1 cellular context compared by ENCODE assay signal in the genomic region with DNA sequence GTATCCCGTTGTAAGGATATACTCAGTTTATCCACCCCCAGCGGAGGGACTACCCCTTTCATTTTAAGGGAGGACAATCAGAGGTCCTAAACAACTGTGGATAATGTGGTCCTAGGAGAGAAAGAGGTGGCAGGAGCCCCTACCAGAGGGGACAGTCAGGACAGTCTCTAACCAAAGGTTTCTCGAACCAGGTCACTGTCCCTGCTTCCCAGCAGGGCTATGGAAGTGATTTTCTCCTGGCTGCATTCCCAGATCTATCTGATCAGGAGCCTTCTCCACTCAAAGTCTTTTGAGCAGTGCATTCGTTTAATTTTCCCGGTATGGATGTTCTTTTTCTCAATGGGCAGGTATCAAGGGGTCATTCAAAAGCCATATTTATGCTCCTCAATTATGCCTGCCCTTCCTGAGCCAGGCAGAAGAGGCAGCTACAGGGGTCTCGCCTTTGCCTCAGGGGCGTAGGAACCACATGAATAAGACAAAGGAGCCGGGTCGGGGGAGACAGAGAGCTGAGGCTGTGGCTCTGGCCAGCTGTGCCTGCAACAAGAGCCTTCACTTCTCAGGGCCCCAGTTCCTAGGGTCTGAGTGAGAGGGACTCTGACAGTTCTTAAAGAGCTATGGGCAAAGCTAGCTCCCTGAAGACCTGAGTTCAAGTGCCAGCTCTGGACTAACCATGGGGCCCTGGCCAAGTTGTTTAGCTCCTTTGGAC.
TF ChIP-seq lines count a peak whose summit lies in the region.

No MANE protein-coding gene starts in this region.

TF ChIP-seq in IMR-90, 13 proteins besides CTCF, POLR2A, EP300 and RAD21:
- TF ChIP-seq USF2 (IDR thresholded peaks at IDR 0.05; ENCODE audit: low read depth, low read length) (no peak), RCOR1 (IDR thresholded peaks at IDR 0.05; ENCODE audit: insufficient replicate concordance, low read length) (no peak), FOS (IDR thresholded peaks at IDR 0.05; ENCODE audit: low read depth, low read length) (no peak), BHLHE40 (IDR thresholded peaks at IDR 0.05; ENCODE audit: low read depth, low read length) (no peak)
